ENCODE assay signal across 3 cellular contexts in the genomic region with DNA sequence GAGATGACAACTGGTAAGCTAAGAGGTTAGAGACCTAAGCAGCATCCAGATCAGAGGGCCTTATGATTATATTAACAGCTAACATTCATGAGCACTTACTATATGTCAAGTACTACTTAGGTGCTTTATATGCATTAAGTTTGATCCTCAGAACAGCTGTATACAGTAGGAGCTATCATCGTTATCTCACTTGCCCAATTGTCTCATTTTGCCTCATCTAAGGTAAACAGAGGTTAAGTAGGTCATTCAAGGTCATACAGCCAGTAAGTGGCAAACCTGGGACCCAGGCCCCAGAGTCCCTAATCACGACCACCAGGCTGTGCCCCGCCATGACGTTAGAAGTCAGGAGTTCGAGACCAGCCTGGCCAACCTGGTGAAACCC.
TF ChIP-seq lines count a peak whose summit lies in the region.

No MANE protein-coding gene starts in this region.

TF ChIP-seq in HepG2, 621 proteins besides CTCF, POLR2A, EP300 and RAD21:
- TF ChIP-seq ZSCAN29 (CRISPR knock-in tag; conservative IDR thresholded peaks at IDR 0.05) (no peak), NFIB (CRISPR knock-in tag; IDR thresholded peaks at IDR 0.05; ENCODE audit: borderline replicate concordance) (0 out of 2 replicates have a peak, but pooled peaks have one; percentile 20), CHD4 (IDR thresholded peaks at IDR 0.05; ENCODE audit: borderline replicate concordance, low read length) (0 out of 2 replicates have a peak, but pooled peaks have one; percentile 27), RAD51 (IDR thresholded peaks at IDR 0.05; ENCODE audit: borderline replicate concordance) (no peak), ZNF563 (CRISPR knock-in tag; IDR thresholded peaks at IDR 0.05) (no peak), ZNF720 (CRISPR knock-in tag; IDR thresholded peaks at IDR 0.05) (no peak), CREB1 (IDR thresholded peaks at IDR 0.05) (no peak), CREB1 (CRISPR knock-in tag; IDR thresholded peaks at IDR 0.05) (0 out of 2 replicates have a peak, but pooled peaks have one; percentile 7), RCOR2 (CRISPR knock-in tag; IDR thresholded peaks at IDR 0.05) (no peak), ZKSCAN8 (CRISPR knock-in tag; IDR thresholded peaks at IDR 0.05; ENCODE audit: borderline replicate concordance) (peak; percentile 93), ZMYM2 (CRISPR knock-in tag; IDR thresholded peaks at IDR 0.05) (peak; percentile 35; the same call in 1 of the 2 replicates), RBAK (CRISPR knock-in tag; IDR thresholded peaks at IDR 0.05) (no peak), ZNF678 (CRISPR knock-in tag; IDR thresholded peaks at IDR 0.05) (no peak), HDAC2 (CRISPR knock-in tag; IDR thresholded peaks at IDR 0.05) (0 out of 2 replicates have a peak, but pooled peaks have one; percentile 0), SNAPC2 (CRISPR knock-in tag; IDR thresholded peaks at IDR 0.05) (0 out of 2 replicates have a peak, but pooled peaks have one; percentile 41), ZNF205 (CRISPR knock-in tag; IDR thresholded peaks at IDR 0.05) (peak; percentile 68; the same call in 1 of the 2 replicates), ZBTB7A (CRISPR knock-in tag; IDR thresholded peaks at IDR 0.05) (no peak), SMAD3 (CRISPR knock-in tag; IDR thresholded peaks at IDR 0.05) (no peak), FOXA1 (IDR thresholded peaks at IDR 0.05) (no peak), FOXA1 (CRISPR knock-in tag; IDR thresholded peaks at IDR 0.05) (peak; percentile 36; the same call in 1 of the 2 replicates)
- TF ChIP-seq, protein P1, sequence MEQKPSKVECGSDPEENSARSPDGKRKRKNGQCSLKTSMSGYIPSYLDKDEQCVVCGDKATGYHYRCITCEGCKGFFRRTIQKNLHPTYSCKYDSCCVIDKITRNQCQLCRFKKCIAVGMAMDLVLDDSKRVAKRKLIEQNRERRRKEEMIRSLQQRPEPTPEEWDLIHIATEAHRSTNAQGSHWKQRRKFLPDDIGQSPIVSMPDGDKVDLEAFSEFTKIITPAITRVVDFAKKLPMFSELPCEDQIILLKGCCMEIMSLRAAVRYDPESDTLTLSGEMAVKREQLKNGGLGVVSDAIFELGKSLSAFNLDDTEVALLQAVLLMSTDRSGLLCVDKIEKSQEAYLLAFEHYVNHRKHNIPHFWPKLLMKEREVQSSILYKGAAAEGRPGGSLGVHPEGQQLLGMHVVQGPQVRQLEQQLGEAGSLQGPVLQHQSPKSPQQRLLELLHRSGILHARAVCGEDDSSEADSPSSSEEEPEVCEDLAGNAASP (CRISPR knock-in tag; IDR thresholded peaks at IDR 0.05; ENCODE audit: borderline replicate concordance) = 0 out of 2 replicates have a peak, but pooled peaks have one; percentile 54
- TF ChIP-seq, protein P2, sequence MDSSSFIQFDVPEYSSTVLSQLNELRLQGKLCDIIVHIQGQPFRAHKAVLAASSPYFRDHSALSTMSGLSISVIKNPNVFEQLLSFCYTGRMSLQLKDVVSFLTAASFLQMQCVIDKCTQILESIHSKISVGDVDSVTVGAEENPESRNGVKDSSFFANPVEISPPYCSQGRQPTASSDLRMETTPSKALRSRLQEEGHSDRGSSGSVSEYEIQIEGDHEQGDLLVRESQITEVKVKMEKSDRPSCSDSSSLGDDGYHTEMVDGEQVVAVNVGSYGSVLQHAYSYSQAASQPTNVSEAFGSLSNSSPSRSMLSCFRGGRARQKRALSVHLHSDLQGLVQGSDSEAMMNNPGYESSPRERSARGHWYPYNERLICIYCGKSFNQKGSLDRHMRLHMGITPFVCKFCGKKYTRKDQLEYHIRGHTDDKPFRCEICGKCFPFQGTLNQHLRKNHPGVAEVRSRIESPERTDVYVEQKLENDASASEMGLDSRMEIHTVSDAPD (CRISPR knock-in tag; IDR thresholded peaks at IDR 0.05) = 0 out of 2 replicates have a peak, but pooled peaks have one; percentile 3

TF ChIP-seq in K562, 482 proteins besides CTCF, POLR2A, EP300 and RAD21:
- TF ChIP-seq CEBPG (CRISPR knock-in tag; IDR thresholded peaks at IDR 0.05) (no peak), CEBPG (tag; conservative IDR thresholded peaks at IDR 0.05 in 1 of 2, IDR thresholded peaks at IDR 0.05 in 1 of 2) (no peak), NFATC3 (IDR thresholded peaks at IDR 0.05) (no peak), ESRRA (IDR thresholded peaks at IDR 0.05; ENCODE audit: borderline replicate concordance, low read depth) (peak; percentile 76; the same call in 1 of the 2 replicates), CREBBP (IDR thresholded peaks at IDR 0.05; ENCODE audit: low read depth, low read length) (no peak)

TF ChIP-seq in liver, 16 proteins besides CTCF, POLR2A, EP300 and RAD21:
- TF ChIP-seq FOXA1 (IDR thresholded peaks at IDR 0.05) (no peak), RXRA (IDR thresholded peaks at IDR 0.05) (no peak), HNF4A (conservative IDR thresholded peaks at IDR 0.05) (no peak), FOXA2 (IDR thresholded peaks at IDR 0.05) (no peak), YY1 (IDR thresholded peaks at IDR 0.05) (no peak)
- TF ChIP-seq, protein P3, sequence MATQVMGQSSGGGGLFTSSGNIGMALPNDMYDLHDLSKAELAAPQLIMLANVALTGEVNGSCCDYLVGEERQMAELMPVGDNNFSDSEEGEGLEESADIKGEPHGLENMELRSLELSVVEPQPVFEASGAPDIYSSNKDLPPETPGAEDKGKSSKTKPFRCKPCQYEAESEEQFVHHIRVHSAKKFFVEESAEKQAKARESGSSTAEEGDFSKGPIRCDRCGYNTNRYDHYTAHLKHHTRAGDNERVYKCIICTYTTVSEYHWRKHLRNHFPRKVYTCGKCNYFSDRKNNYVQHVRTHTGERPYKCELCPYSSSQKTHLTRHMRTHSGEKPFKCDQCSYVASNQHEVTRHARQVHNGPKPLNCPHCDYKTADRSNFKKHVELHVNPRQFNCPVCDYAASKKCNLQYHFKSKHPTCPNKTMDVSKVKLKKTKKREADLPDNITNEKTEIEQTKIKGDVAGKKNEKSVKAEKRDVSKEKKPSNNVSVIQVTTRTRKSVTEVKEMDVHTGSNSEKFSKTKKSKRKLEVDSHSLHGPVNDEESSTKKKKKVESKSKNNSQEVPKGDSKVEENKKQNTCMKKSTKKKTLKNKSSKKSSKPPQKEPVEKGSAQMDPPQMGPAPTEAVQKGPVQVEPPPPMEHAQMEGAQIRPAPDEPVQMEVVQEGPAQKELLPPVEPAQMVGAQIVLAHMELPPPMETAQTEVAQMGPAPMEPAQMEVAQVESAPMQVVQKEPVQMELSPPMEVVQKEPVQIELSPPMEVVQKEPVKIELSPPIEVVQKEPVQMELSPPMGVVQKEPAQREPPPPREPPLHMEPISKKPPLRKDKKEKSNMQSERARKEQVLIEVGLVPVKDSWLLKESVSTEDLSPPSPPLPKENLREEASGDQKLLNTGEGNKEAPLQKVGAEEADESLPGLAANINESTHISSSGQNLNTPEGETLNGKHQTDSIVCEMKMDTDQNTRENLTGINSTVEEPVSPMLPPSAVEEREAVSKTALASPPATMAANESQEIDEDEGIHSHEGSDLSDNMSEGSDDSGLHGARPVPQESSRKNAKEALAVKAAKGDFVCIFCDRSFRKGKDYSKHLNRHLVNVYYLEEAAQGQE (IDR thresholded peaks at IDR 0.05) = no peak
- TF ChIP-seq, protein P4, sequence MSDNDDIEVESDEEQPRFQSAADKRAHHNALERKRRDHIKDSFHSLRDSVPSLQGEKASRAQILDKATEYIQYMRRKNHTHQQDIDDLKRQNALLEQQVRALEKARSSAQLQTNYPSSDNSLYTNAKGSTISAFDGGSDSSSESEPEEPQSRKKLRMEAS (IDR thresholded peaks at IDR 0.05) = no peak
- TF ChIP-seq, protein P5, sequence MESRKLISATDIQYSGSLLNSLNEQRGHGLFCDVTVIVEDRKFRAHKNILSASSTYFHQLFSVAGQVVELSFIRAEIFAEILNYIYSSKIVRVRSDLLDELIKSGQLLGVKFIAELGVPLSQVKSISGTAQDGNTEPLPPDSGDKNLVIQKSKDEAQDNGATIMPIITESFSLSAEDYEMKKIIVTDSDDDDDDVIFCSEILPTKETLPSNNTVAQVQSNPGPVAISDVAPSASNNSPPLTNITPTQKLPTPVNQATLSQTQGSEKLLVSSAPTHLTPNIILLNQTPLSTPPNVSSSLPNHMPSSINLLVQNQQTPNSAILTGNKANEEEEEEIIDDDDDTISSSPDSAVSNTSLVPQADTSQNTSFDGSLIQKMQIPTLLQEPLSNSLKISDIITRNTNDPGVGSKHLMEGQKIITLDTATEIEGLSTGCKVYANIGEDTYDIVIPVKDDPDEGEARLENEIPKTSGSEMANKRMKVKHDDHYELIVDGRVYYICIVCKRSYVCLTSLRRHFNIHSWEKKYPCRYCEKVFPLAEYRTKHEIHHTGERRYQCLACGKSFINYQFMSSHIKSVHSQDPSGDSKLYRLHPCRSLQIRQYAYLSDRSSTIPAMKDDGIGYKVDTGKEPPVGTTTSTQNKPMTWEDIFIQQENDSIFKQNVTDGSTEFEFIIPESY (IDR thresholded peaks at IDR 0.05) = no peak
